ENCODE assay signal across 9 cellular contexts in genomic region chr16:57984443-57985203, GRCh38. TPM values are rescaled to one million over a fixed set of nuclear protein-coding genes. Genes with fewer than 3 reads are reported as not detected.
DNase-seq lines count a peak whose midpoint lies in the region; TF ChIP-seq lines count a peak whose summit lies in the region.
"Had no signal": no experiment of that assay in that cellular context is flagged by ENCODE, and none has a peak within 500 bp of the region (broad histone marks: within the 10 kb centered on the region; RNA-seq: fewer than 3 reads in every experiment).

No MANE protein-coding gene starts in this region.

- intact Hi-C loops in transverse colon (cut with DNase I; ENCODE audit: low total_unique reads) = no loop called here

- no peak for TF ChIP-seq POLR2A in transverse colon (IDR thresholded peaks at IDR 0.05)

- no peak overlapping the region for H2BK5ac ChIP-seq in trophoblast cell (ENCODE audit: low read depth, low read length, poor library complexity)

- CTCF ChIA-PET in RWPE1 (lab: Yijun Ruan, JAX) = interaction anchor here (0.8 kb wide), 1 partner anchor 15 kb away, joined by 3 read pairs; no protein-coding TSS in a partner anchor

- H3K4me3 ChIP-seq in HFF-Myc (replicated peaks; ENCODE audit: low read depth, low read length) (peak overlapping the region; percentile 45), cardiac muscle cell (peak overlapping the region; percentile 41), trophoblast cell (ENCODE audit: low read depth, low read length) (peak overlapping the region; percentile 57), transverse colon (peak overlapping the region; percentile 25 to 43 (median 40))

- no peak overlapping the region for H4K12ac ChIP-seq in trophoblast cell (ENCODE audit: low read depth, low read length)

- in situ Hi-C loops in transverse colon (cut with MboI; ENCODE audit: low pct_ligation_motif_present in 1 of 4, low pct_unique_long_range_greater_than_20kb in 1 of 4, low sequenced_read_pairs in 3 of 4) = no loop called here

- no peaks in the 10 kb centered on the region for H3K79me2 ChIP-seq in trophoblast cell (ENCODE audit: control insufficient read depth, insufficient read depth, low read length, poor library complexity)

- no peak overlapping the region for H4K91ac ChIP-seq in trophoblast cell (ENCODE audit: low read depth, low read length)

- H3K27me3 ChIP-seq in cardiac muscle cell = no peaks in the 10 kb centered on the region
- peaks cover 20% of the 10 kb centered on the region for H3K27me3 ChIP-seq in trophoblast cell (ENCODE audit: insufficient read depth, low read length)
- H3K27me3 ChIP-seq in transverse colon = peaks cover 28% of the 10 kb centered on the region

- POLR2A ChIA-PET in RWPE1 (lab: Yijun Ruan, JAX; ENCODE audit: low non-redundant PET) = no interaction called here

- no CpG with 5 or more reads among the region's 64 CpGs for WGBS in trophoblast cell (ENCODE audit: extremely low coverage, insufficient coverage, insufficient read length)
- 20% methylated on average over 58 of the region's 64 CpGs; no CpG with 5 or more reads in 1 of the 2 donors for WGBS in transverse colon (ENCODE audit: low coverage in 1 of 2), 2 donors

- H3K4me1 ChIP-seq in cardiac muscle cell (ENCODE audit: low read depth) (peaks cover 7% of the 10 kb centered on the region), trophoblast cell (ENCODE audit: control insufficient read depth in 1 of 2, insufficient read depth in 2 of 2, low read length in 2 of 2) (peaks cover 12 to 14% of the 10 kb centered on the region in 2 experiments), transverse colon (peaks cover 0 to 8% (median 7%) of the 10 kb centered on the region in 4 donors)

- H2AFZ ChIP-seq in trophoblast cell (ENCODE audit: insufficient read depth, low read length, poor library complexity) = peak overlapping the region; percentile 69

- no peak overlapping the region for H3K23ac ChIP-seq in trophoblast cell (ENCODE audit: low read length)

- peak overlapping the region; percentile 68 for H3K4me2 ChIP-seq in trophoblast cell (ENCODE audit: low read length)

- H2AK5ac ChIP-seq in trophoblast cell (ENCODE audit: low read length) = no peak overlapping the region

- no peak overlapping the region for H3K18ac ChIP-seq in trophoblast cell (ENCODE audit: low read length)

- peak overlapping the region; percentile 30 for H4K8ac ChIP-seq in trophoblast cell (ENCODE audit: low read depth, low read length)

- H3K36me3 ChIP-seq in cardiac muscle cell (no peaks in the 10 kb centered on the region), trophoblast cell (ENCODE audit: control insufficient read depth in 1 of 2, insufficient read depth in 2 of 2, low read length in 2 of 2) (no peaks in the 10 kb centered on the region), transverse colon (no peaks in the 10 kb centered on the region)

- TF ChIP-seq CTCF in HFF-Myc (IDR thresholded peaks at IDR 0.05; ENCODE audit: low read depth, low read length, missing control alignments) = no peak
- TF ChIP-seq CTCF in RWPE1 (conservative IDR thresholded peaks at IDR 0.05; ENCODE audit: low read depth) = no peak
- no peak for TF ChIP-seq CTCF in cardiac muscle cell (IDR thresholded peaks at IDR 0.05; ENCODE audit: low read depth, low read length)
- no peak for TF ChIP-seq CTCF in transverse colon (IDR thresholded peaks at IDR 0.05)

- DNase-seq in D341Med (ENCODE audit: low spot score) = peak; percentile 89
- peak; percentile 38 for DNase-seq in HFF-Myc (ENCODE audit: extremely low read depth, low read depth)
- peak; percentile 82 for DNase-seq in RWPE1 (ENCODE audit: low spot score)
- peak; percentile 93 for DNase-seq in activated naive CD4-positive, alpha-beta T cell treated with anti-CD3 and anti-CD28 coated beads, Interleukin-2, amount 50 U/mL, for 16 hours
- peak; percentile 80 to 97 for DNase-seq in cardiac muscle cell (ENCODE audit: low read depth in 1 of 2, low spot score in 1 of 2)
- peak; percentile 86 to 90 for DNase-seq in trophoblast cell
- peak; percentile 85 for DNase-seq in transverse colon
- DNase-seq in NCI-H1436 treated with DMSO at 0.1 percent for 48 hours (lab: John Stamatoyannopoulos, UW) = no peak

- no peak overlapping the region for H3K14ac ChIP-seq in trophoblast cell (ENCODE audit: low read length)

- H3K9me3 ChIP-seq in cardiac muscle cell (ENCODE audit: low read depth) (no peaks in the 10 kb centered on the region), trophoblast cell (ENCODE audit: insufficient read depth, low read depth, low read length) (peaks cover 3% of the 10 kb centered on the region), transverse colon (no peaks in the 10 kb centered on the region)

- no peak for TF ChIP-seq EP300 in transverse colon (IDR thresholded peaks at IDR 0.05; ENCODE audit: low read depth)

- peak overlapping the region; percentile 13 for H2BK120ac ChIP-seq in trophoblast cell (ENCODE audit: insufficient read depth, low read length, poor library complexity)

- no peak overlapping the region for H2BK12ac ChIP-seq in trophoblast cell (ENCODE audit: low read length)

- peak overlapping the region; percentile 59 for H3K27ac ChIP-seq in RWPE1
- no peak overlapping the region for H3K27ac ChIP-seq in cardiac muscle cell
- no peak overlapping the region for H3K27ac ChIP-seq in trophoblast cell (ENCODE audit: low read depth, low read length)
- H3K27ac ChIP-seq in transverse colon = peak overlapping the region in 1 of 4 donors; percentile 55

- H3K4ac ChIP-seq in trophoblast cell (ENCODE audit: low read depth, low read length) = no peak overlapping the region

- H3K79me1 ChIP-seq in trophoblast cell (ENCODE audit: low read length) = no peaks in the 10 kb centered on the region

- H3K9ac ChIP-seq in trophoblast cell (ENCODE audit: low read length) = no peak overlapping the region

RNA-seq across cellular contexts. Expression of gene CNGB1, which starts 13.7 kb away (rescaled TPM):
- total RNA-seq in cardiac muscle cell (not detected in 2 replicates), transverse colon (1 to 10 TPM in 1 of 4 donors, under 1 TPM in 3; 0.14 to 1.9 (median 0.87) TPM)
- polyA plus RNA-seq in cardiac muscle cell = not detected in 2 replicates
- polyA plus RNA-seq in trophoblast cell (2013) = 0.11 and 0.12 TPM in 2 replicates
- total RNA-seq: LHCN-M2 had no signal

RNA-seq across cellular contexts. Expression of gene ZNF319, which starts 15.8 kb away (rescaled TPM):
- total RNA-seq in cardiac muscle cell = 11.6 and 12.4 TPM in 2 replicates
- 12.3 and 13.3 TPM in 2 replicates for polyA plus RNA-seq in cardiac muscle cell
- 5.7 and 6.8 TPM in 2 replicates for polyA plus RNA-seq in trophoblast cell (2013)
- 10 to 100 TPM in 1 of 4 donors, 1 to 10 TPM in 3; 6.4 to 11.6 (median 6.5) TPM for total RNA-seq in transverse colon

RNA-seq across cellular contexts. Expression of gene USB1, which starts 16.6 kb away (rescaled TPM):
- total RNA-seq in cardiac muscle cell (41.4 and 48.3 TPM in 2 replicates), transverse colon (10 to 100 TPM; 21.3 to 63.4 (median 45.2) TPM)
- 40.2 and 60.8 TPM in 2 replicates for polyA plus RNA-seq in cardiac muscle cell
- 36.6 and 37.1 TPM in 2 replicates for polyA plus RNA-seq in trophoblast cell (2013)

RNA-seq across cellular contexts. Expression of gene MMP15, which starts 40.9 kb away (rescaled TPM):
- total RNA-seq in cardiac muscle cell = 391 and 473 TPM in 2 replicates
- 317 and 388 TPM in 2 replicates for polyA plus RNA-seq in cardiac muscle cell
- polyA plus RNA-seq in trophoblast cell (2013) = 95.1 and 106 TPM in 2 replicates
- total RNA-seq in transverse colon = 100 to 1,000 TPM in 2 of 4 donors, 10 to 100 TPM in 2; 48.0 to 161 (median 92.3) TPM
